Comparison of ENCODE assay signal across 26 cellular contexts in the genomic region with DNA sequence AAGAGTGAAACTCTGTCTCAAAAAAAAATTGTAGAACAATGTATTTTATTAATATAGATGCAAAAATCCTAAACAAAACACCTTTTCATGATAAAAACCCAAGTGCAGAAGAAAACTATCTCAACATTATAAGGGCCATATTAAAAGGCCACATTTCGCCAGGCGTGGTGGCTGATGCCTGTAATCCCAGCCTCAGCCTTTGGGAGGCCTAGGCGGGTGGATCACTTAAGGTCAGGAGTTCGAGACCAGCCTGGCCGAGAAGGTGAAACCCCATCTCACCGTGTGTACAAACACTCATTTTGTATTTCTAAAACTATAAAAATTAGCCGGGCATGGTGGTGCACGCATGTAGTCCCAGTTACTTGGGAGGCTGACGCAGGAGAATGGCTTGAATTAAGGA.
"Had no signal": no experiment of that assay in that cellular context is flagged by ENCODE, and none has a peak within 500 bp of the region (broad histone marks: within the 10 kb centered on the region; RNA-seq: fewer than 3 reads in every experiment).

No MANE protein-coding gene starts in this region.

- H3K4me1 Mint-ChIP-seq: activated naive CD8-positive, alpha-beta T cell treated with anti-CD3 and anti-CD28 coated beads for 36 hours; immature natural killer cell; mesothelial cell of epicardium; naive B cell; nephron progenitor cell; stimulated activated memory B cell treated with anti-CD40 and anti-IgM and Interleukin-4, amounts not matched to agents 10 μg/mL and 1 μg/mL and 100 μg/mL, for 72 hours had no signal

- H3K9me3 Mint-ChIP-seq: activated naive CD4-positive, alpha-beta T cell treated with anti-CD3 and anti-CD28 coated beads for 36 hours; activated naive CD8-positive, alpha-beta T cell treated with anti-CD3 and anti-CD28 coated beads for 36 hours; activated T-helper 1 cell treated with anti-CD3 and anti-CD28 coated beads, Interleukin-12 subunit alpha, Interleukin-12 subunit beta, Interleukin-2, Interleukin-4 antibody, amounts not matched to agents 30 ng/mL and 10 ng/mL and 1 ng/mL, durations not matched to agents 14 hours and 24 hours and 36 hours; immature natural killer cell; naive B cell; stimulated activated memory B cell treated with anti-CD40 and anti-IgM and Interleukin-4, amounts not matched to agents 10 μg/mL and 1 μg/mL and 100 μg/mL, for 72 hours had no signal

- H3K27ac Mint-ChIP-seq: activated naive CD4-positive, alpha-beta T cell treated with anti-CD3 and anti-CD28 coated beads for 36 hours; activated naive CD8-positive, alpha-beta T cell treated with anti-CD3 and anti-CD28 coated beads for 36 hours; activated T-helper 1 cell treated with anti-CD3 and anti-CD28 coated beads, Interleukin-12 subunit alpha, Interleukin-12 subunit beta, Interleukin-2, Interleukin-4 antibody, amounts not matched to agents 30 ng/mL and 10 ng/mL and 1 ng/mL, durations not matched to agents 14 hours and 24 hours and 36 hours; immature natural killer cell; mesothelial cell of epicardium; naive B cell; nephron progenitor cell; stimulated activated memory B cell treated with anti-CD40 and anti-IgM and Interleukin-4, amounts not matched to agents 10 μg/mL and 1 μg/mL and 100 μg/mL, for 72 hours had no signal

- DNase-seq: activated CD4-positive, alpha-beta T cell treated with anti-CD3 and anti-CD28 coated beads, Interleukin-2, amount 50 U/mL, for 1 hour; activated CD4-positive, CD25-positive, alpha-beta regulatory T cell treated with anti-CD3 and anti-CD28 coated beads, Interleukin-2, amount 50 U/mL, for 72 hours; activated effector memory CD4-positive, alpha-beta T cell treated with anti-CD3 and anti-CD28 coated beads, Interleukin-2, amount 50 U/mL, for 16 hours; activated naive CD4-positive, alpha-beta T cell treated with anti-CD3 and anti-CD28 coated beads for 36 hours; activated naive CD8-positive, alpha-beta T cell treated with anti-CD3 and anti-CD28 coated beads for 36 hours; activated T-cell treated with anti-CD3 and anti-CD28 coated beads, Interleukin-2, amount 50 U/mL, for 1 hour; adrenal gland; body of pancreas; cerebellar nuclear complex; cortex of kidney; foreskin keratinocyte; hypothalamus; immature natural killer cell; naive B cell; nephron progenitor cell; ovary; sigmoid colon; small intestine; stimulated activated CD4-positive, alpha-beta T cell treated with anti-CD3 and anti-CD28 coated beads, Interleukin-4, amount 100 ng/mL, for 24 hours; stimulated activated CD8-positive, alpha-beta memory T cell treated with anti-CD3 and anti-CD28 coated beads, Interleukin-4, amount 100 ng/mL, for 48 hours; T-helper 2 cell; tibial artery had no signal

- H3K4me3 Mint-ChIP-seq: activated naive CD4-positive, alpha-beta T cell treated with anti-CD3 and anti-CD28 coated beads for 36 hours; activated naive CD8-positive, alpha-beta T cell treated with anti-CD3 and anti-CD28 coated beads for 36 hours; activated T-helper 1 cell treated with anti-CD3 and anti-CD28 coated beads, Interleukin-12 subunit alpha, Interleukin-12 subunit beta, Interleukin-2, Interleukin-4 antibody, amounts not matched to agents 30 ng/mL and 10 ng/mL and 1 ng/mL, durations not matched to agents 14 hours and 24 hours and 36 hours; immature natural killer cell; mesothelial cell of epicardium; naive B cell; nephron progenitor cell; stimulated activated memory B cell treated with anti-CD40 and anti-IgM and Interleukin-4, amounts not matched to agents 10 μg/mL and 1 μg/mL and 100 μg/mL, for 72 hours had no signal

- H3K36me3 Mint-ChIP-seq: activated naive CD8-positive, alpha-beta T cell treated with anti-CD3 and anti-CD28 coated beads for 36 hours; immature natural killer cell; mesothelial cell of epicardium; naive B cell; stimulated activated memory B cell treated with anti-CD40 and anti-IgM and Interleukin-4, amounts not matched to agents 10 μg/mL and 1 μg/mL and 100 μg/mL, for 72 hours had no signal

- H3K27me3 Mint-ChIP-seq: activated naive CD8-positive, alpha-beta T cell treated with anti-CD3 and anti-CD28 coated beads for 36 hours; naive B cell; stimulated activated memory B cell treated with anti-CD40 and anti-IgM and Interleukin-4, amounts not matched to agents 10 μg/mL and 1 μg/mL and 100 μg/mL, for 72 hours had no signal

- ATAC-seq: body of pancreas; foreskin keratinocyte; heart left ventricle; stimulated activated memory B cell treated with anti-CD40 and anti-IgM and Interleukin-4, amounts not matched to agents 10 μg/mL and 1 μg/mL and 100 μg/mL, for 72 hours had no signal
